1 cellular context compared by ENCODE assay signal in the genomic region with DNA sequence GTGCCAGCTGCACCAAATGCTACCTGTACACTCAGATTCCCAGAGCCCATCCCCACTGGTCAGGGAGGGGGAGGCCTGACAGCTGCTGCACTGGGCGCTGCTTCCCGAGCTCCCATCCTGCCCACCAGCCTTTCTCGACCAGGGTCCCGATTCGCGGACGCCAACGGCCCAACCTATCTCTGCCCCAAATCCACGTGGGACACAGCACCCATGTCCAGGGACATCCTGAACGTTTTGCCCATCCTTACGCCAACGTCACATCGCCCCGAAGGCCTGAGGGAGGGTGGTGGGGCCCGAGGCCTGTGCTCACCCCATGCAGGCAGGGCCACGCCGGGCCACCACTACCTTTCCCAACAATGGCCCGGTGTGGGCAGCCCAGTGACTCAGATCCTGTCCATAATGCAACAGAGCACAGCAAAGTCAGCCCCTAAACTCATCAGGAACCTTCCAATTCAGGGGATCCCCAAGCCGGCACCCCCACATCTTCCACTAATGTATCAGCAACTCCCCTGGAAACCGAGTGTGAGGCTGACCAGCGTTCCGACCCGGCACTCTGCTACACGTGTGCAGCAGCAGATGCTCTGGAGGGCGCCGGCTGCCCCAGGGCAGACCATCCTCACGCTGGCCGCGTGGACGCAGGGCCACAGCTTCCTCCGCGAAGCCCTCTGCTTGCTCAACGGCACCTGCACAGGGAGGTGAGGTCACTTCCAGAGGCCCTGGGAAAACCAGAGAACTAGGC.
TF ChIP-seq lines count a peak whose summit lies in the region.

No MANE protein-coding gene starts in this region.

TF ChIP-seq in IMR-90, 13 proteins besides CTCF, POLR2A, EP300 and RAD21:
- TF ChIP-seq CEBPB (IDR thresholded peaks at IDR 0.05; ENCODE audit: low read depth, low read length) (no peak), BHLHE40 (IDR thresholded peaks at IDR 0.05; ENCODE audit: low read depth, low read length) (no peak), RCOR1 (IDR thresholded peaks at IDR 0.05; ENCODE audit: insufficient replicate concordance, low read length) (no peak), NFE2L2 (IDR thresholded peaks at IDR 0.05; ENCODE audit: low read depth, low read length) (no peak), RFX5 (IDR thresholded peaks at IDR 0.05; ENCODE audit: low read depth, low read length) (no peak), CHD1 (IDR thresholded peaks at IDR 0.05; ENCODE audit: low read depth, low read length) (no peak), FOS (IDR thresholded peaks at IDR 0.05; ENCODE audit: low read depth, low read length) (no peak), MXI1 (IDR thresholded peaks at IDR 0.05; ENCODE audit: borderline replicate concordance, low read depth, low read length) (no peak), SMC3 (IDR thresholded peaks at IDR 0.05; ENCODE audit: low read depth, low read length) (no peak), MAFK (IDR thresholded peaks at IDR 0.05; ENCODE audit: low read depth, low read length) (no peak)
- TF ChIP-seq, protein P1, sequence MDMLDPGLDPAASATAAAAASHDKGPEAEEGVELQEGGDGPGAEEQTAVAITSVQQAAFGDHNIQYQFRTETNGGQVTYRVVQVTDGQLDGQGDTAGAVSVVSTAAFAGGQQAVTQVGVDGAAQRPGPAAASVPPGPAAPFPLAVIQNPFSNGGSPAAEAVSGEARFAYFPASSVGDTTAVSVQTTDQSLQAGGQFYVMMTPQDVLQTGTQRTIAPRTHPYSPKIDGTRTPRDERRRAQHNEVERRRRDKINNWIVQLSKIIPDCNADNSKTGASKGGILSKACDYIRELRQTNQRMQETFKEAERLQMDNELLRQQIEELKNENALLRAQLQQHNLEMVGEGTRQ (IDR thresholded peaks at IDR 0.05; ENCODE audit: low read depth, low read length) = no peak
